Comparison of ENCODE assay signal across 28 cellular contexts in genomic region chr11:22775248-22775647, GRCh38.
"Had no signal": no experiment of that assay in that cellular context is flagged by ENCODE, and none has a peak within 500 bp of the region (broad histone marks: within the 10 kb centered on the region; RNA-seq: fewer than 3 reads in every experiment).

No MANE protein-coding gene starts in this region.

- H3K36me3 ChIP-seq: esophagus squamous epithelium, heart right ventricle, left lung, lower lobe of right lung, neural progenitor cell, spleen, suprapubic skin, tibial artery, upper lobe of right lung had no signal

- H3K4me2 ChIP-seq: neural progenitor cell had no signal

- DNase-seq: activated CD4-positive, alpha-beta T cell treated with anti-CD3 and anti-CD28 coated beads for 4 hours; activated CD4-positive, alpha-beta T cell treated with anti-CD3 and anti-CD28 coated beads, Interleukin-2, amount 50 U/mL, for 4 hours; activated naive CD4-positive, alpha-beta T cell; activated T-cell treated with anti-CD3 and anti-CD28 coated beads for 4 hours; activated T-cell treated with anti-CD3 and anti-CD28 coated beads, Interleukin-2, amount 50 U/mL, for 72 hours; dermis blood vessel endothelial cell; effector CD4-positive, alpha-beta T cell; esophagus squamous epithelium; foreskin melanocyte; heart right ventricle; kidney glomerular epithelial cell; left lung; lower lobe of right lung; mesenchymal stem cell; natural killer cell; right cardiac atrium; spleen; stimulated activated naive CD4-positive, alpha-beta T cell; tibial artery; upper lobe of right lung had no signal

- FAIRE-seq: bronchial epithelial cell, colon, endometrium had no signal

- H3K9ac ChIP-seq: neural progenitor cell had no signal

- H3K9me3 ChIP-seq: esophagus squamous epithelium, heart right ventricle, left lung, lower lobe of right lung, spleen, suprapubic skin, tibial artery, upper lobe of right lung had no signal

- ATAC-seq: activated naive CD4-positive, alpha-beta T cell treated with anti-CD3 and anti-CD28 coated beads, Interleukin-2, amount 50 U/mL, for 72 hours; activated T-cell treated with anti-CD3 and anti-CD28 coated beads, Interleukin-2, amount 50 U/mL, for 72 hours; heart right ventricle; left lung; lower lobe of right lung; natural killer cell; right cardiac atrium; upper lobe of right lung had no signal

- H2AFZ ChIP-seq: neural progenitor cell had no signal

- H3K4me3 ChIP-seq: esophagus squamous epithelium, heart right ventricle, left lung, lower lobe of right lung, neural progenitor cell, spleen, suprapubic skin, tibial artery, upper lobe of right lung had no signal

- H3K4me1 ChIP-seq: esophagus squamous epithelium, heart right ventricle, left lung, lower lobe of right lung, neural progenitor cell, spleen, suprapubic skin, tibial artery, upper lobe of right lung had no signal

- H3K27ac ChIP-seq: epithelial cell of prostate, esophagus squamous epithelium, heart right ventricle, left lung, lower lobe of right lung, neural progenitor cell, spleen, suprapubic skin, tibial artery, upper lobe of right lung, VCaP had no signal

- H3K27me3 ChIP-seq: esophagus squamous epithelium, heart right ventricle, left lung, neural progenitor cell, spleen, suprapubic skin, tibial artery, upper lobe of right lung had no signal
